In genomic region chr16:30070490-30070889, GRCh38 we compare ENCODE assay signal across 11 cellular contexts. TPM values are rescaled to one million over a fixed set of nuclear protein-coding genes. Genes with fewer than 3 reads are reported as not detected.
DNase-seq lines count a peak whose midpoint lies in the region; ATAC-seq and TF ChIP-seq lines count a peak whose summit lies in the region.
"Had no signal": no experiment of that assay in that cellular context is flagged by ENCODE, and none has a peak within 500 bp of the region (broad histone marks: within the 10 kb centered on the region; RNA-seq: fewer than 3 reads in every experiment).

No MANE protein-coding gene starts in this region.

- H3K4me1 ChIP-seq in GM23248 (ENCODE audit: insufficient read depth): peaks cover 34% of the 10 kb centered on the region
- peaks cover 43 to 54% of the 10 kb centered on the region in 2 experiments for H3K4me1 ChIP-seq in neutrophil (ENCODE audit: control insufficient read depth in 1 of 2, insufficient read depth in 1 of 2, low read depth in 1 of 2, low read length in 1 of 2)

- peak overlapping the region; percentile 92; the same call in 1 of the 2 replicates for H3K9ac ChIP-seq in GM23248

- peaks cover 67% of the 10 kb centered on the region for H3K36me3 Mint-ChIP-seq in activated naive CD8-positive, alpha-beta T cell treated with anti-CD3 and anti-CD28 coated beads for 36 hours

- H2AFZ ChIP-seq in GM23248: no peak overlapping the region

- H3K9me3 ChIP-seq in GM23248 (ENCODE audit: low read depth) (no peaks in the 10 kb centered on the region), neutrophil (no peaks in the 10 kb centered on the region)

- no peaks in the 10 kb centered on the region for H3K27me3 ChIP-seq in GM23248 (replicated peaks; ENCODE audit: insufficient read depth)
- no peaks in the 10 kb centered on the region for H3K27me3 ChIP-seq in neutrophil

- in situ Hi-C loops in GM23248 (cut with MboI): loop anchor here (5.0 kb wide), 1 partner anchor 52 kb away; the partner anchor contains the start of gene MAPK3

- peaks cover 39% of the 10 kb centered on the region for H3K4me1 Mint-ChIP-seq in activated naive CD8-positive, alpha-beta T cell treated with anti-CD3 and anti-CD28 coated beads for 36 hours

- peak overlapping the region; percentile 71 for H3K27ac Mint-ChIP-seq in activated naive CD8-positive, alpha-beta T cell treated with anti-CD3 and anti-CD28 coated beads for 36 hours
- H3K27ac Mint-ChIP-seq: memory B cell had no signal

- H3K9me3 Mint-ChIP-seq in activated naive CD8-positive, alpha-beta T cell treated with anti-CD3 and anti-CD28 coated beads for 36 hours: no peaks in the 10 kb centered on the region
- H3K9me3 Mint-ChIP-seq: memory B cell had no signal

- no peaks in the 10 kb centered on the region for H3K27me3 Mint-ChIP-seq in activated naive CD8-positive, alpha-beta T cell treated with anti-CD3 and anti-CD28 coated beads for 36 hours
- H3K27me3 Mint-ChIP-seq: memory B cell had no signal

- peaks cover 63% of the 10 kb centered on the region for H3K79me2 ChIP-seq in GM23248 (ENCODE audit: insufficient read depth)

- H3K9me2 ChIP-seq in GM23248 (ENCODE audit: insufficient read depth): no peaks in the 10 kb centered on the region

- H4K20me1 ChIP-seq in GM23248 (ENCODE audit: insufficient read depth): peaks cover 26% of the 10 kb centered on the region; the same call in 1 of the 2 replicates

- peaks cover 60% of the 10 kb centered on the region for H3K36me3 ChIP-seq in GM23248 (ENCODE audit: low read depth)
- peaks cover 72% of the 10 kb centered on the region for H3K36me3 ChIP-seq in neutrophil

- H3K4me3 Mint-ChIP-seq in activated naive CD8-positive, alpha-beta T cell treated with anti-CD3 and anti-CD28 coated beads for 36 hours: no peak overlapping the region
- H3K4me3 Mint-ChIP-seq: memory B cell had no signal

- peak overlapping the region; percentile 82; the same call in 1 of the 2 replicates for H3K4me3 ChIP-seq in GM23248
- H3K4me3 ChIP-seq in neutrophil (ENCODE audit: low read depth in 1 of 2, low read length in 1 of 2): no peak overlapping the region

- H3K4me2 ChIP-seq in GM23248 (ENCODE audit: unreplicated experiment): peak overlapping the region; percentile 91

- no peak for TF ChIP-seq CTCF in neutrophil (IDR thresholded peaks at IDR 0.05)

- ATAC-seq in GM21529 (IDR thresholded peaks at IDR 0.05; ENCODE audit: unreplicated experiment): no peak

- peak overlapping the region; percentile 35 for H3K27ac ChIP-seq in GM23248
- H3K27ac ChIP-seq in neutrophil: peak overlapping the region; percentile 66

- no peak for DNase-seq in GM23248
- DNase-seq in activated naive CD8-positive, alpha-beta T cell treated with anti-CD3 and anti-CD28 coated beads for 36 hours: no peak
- DNase-seq in amniotic stem cell (lab: John Stamatoyannopoulos, UW): no peak
- DNase-seq in GOT3 (lab: John Stamatoyannopoulos, UW): no peak
- DNase-seq: activated CD8-positive, alpha-beta memory T cell treated with anti-CD3 and anti-CD28 coated beads, Interleukin-2, amount 50 U/mL, for 4 hours; Calu3; NCI-H774; small intestine had no signal

- peaks cover 88% of the 10 kb centered on the region for H3F3A ChIP-seq in GM23248 (ENCODE audit: insufficient read depth)

RNA-seq across cellular contexts. Expression of gene ALDOA, which starts 4.9 kb away (rescaled TPM):
- 1,441 and 1,602 TPM in 2 replicates for total RNA-seq in GM23248 (2014; rRNA removed; shearing (Covaris generic))
- polyA plus RNA-seq in GM23248 (2016; fragmentation: Nextera tagmentation; extraction: Ambion mirVana): 2,742 and 2,900 TPM in 2 replicates
- 1,000 to 10,000 TPM; 2,800 to 2,893 TPM for total RNA-seq in activated naive CD8-positive, alpha-beta T cell treated with anti-CD3 and anti-CD28 coated beads for 36 hours

RNA-seq across cellular contexts. Expression of gene PPP4C, which starts 5.3 kb away (rescaled TPM):
- 135 and 168 TPM in 2 replicates for total RNA-seq in GM23248 (2014; rRNA removed; shearing (Covaris generic))
- 205 and 210 TPM in 2 replicates for polyA plus RNA-seq in GM23248 (2016; fragmentation: Nextera tagmentation; extraction: Ambion mirVana)
- 100 to 1,000 TPM; 125 to 127 TPM for total RNA-seq in activated naive CD8-positive, alpha-beta T cell treated with anti-CD3 and anti-CD28 coated beads for 36 hours

RNA-seq across cellular contexts. Expression of gene TBX6, which starts 21.2 kb away (rescaled TPM):
- total RNA-seq in GM23248 (2014; rRNA removed; shearing (Covaris generic)): 0.11 TPM in 1 of 2 replicates, not detected in the other
- polyA plus RNA-seq in GM23248 (2016; fragmentation: Nextera tagmentation; extraction: Ambion mirVana): 0.13 and 0.20 TPM in 2 replicates
- 1 to 10 TPM in 1 of 2 experiments, under 1 TPM in 1; 0.74 to 1.1 TPM for total RNA-seq in activated naive CD8-positive, alpha-beta T cell treated with anti-CD3 and anti-CD28 coated beads for 36 hours

RNA-seq across cellular contexts. Expression of gene YPEL3, which starts 25.5 kb away (rescaled TPM):
- total RNA-seq in GM23248 (2014; rRNA removed; shearing (Covaris generic)): 62.6 and 100.0 TPM in 2 replicates
- 192 and 200 TPM in 2 replicates for polyA plus RNA-seq in GM23248 (2016; fragmentation: Nextera tagmentation; extraction: Ambion mirVana)
- total RNA-seq in activated naive CD8-positive, alpha-beta T cell treated with anti-CD3 and anti-CD28 coated beads for 36 hours: 10 to 100 TPM; 11.8 to 12.1 TPM

RNA-seq across cellular contexts. Expression of gene TLCD3B, which starts 39.4 kb away (rescaled TPM):
- total RNA-seq in GM23248 (2014; rRNA removed; shearing (Covaris generic)): not detected in 2 replicates
- 0.13 TPM in 1 of 2 replicates, not detected in the other for polyA plus RNA-seq in GM23248 (2016; fragmentation: Nextera tagmentation; extraction: Ambion mirVana)
- 1 to 10 TPM; 1.2 to 2.0 TPM for total RNA-seq in activated naive CD8-positive, alpha-beta T cell treated with anti-CD3 and anti-CD28 coated beads for 36 hours
